Comparison of ENCODE assay signal across 9 cellular contexts in the genomic region with DNA sequence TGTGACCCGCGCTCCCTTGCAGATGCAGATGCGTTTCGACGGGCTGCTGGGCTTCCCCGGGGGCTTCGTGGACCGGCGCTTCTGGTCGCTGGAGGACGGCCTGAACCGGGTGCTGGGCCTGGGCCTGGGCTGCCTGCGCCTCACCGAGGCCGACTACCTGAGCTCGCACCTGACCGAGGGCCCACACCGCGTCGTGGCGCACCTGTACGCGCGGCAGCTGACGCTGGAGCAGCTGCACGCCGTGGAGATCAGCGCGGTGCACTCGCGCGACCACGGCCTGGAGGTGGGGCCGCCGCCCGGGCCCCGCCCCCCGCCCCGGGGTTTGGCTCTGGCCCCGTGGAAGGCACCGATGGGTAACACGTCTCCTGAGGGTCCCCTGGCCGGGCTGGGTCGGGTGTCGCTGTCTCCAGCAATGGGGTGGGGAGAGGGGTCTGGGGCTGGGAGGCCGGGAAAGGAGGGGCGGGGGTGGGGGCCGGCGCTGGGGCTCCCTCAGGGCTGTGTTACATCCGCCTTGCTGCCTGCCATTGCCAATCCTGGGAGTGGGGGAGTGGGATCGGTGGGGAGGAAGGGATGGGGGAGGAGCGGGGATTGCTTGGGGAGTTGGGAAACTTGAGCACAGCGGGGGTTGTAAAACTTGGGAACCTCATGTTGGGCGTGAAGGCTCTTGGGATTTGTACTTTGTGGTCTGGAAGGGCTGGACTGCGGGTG. TPM values are rescaled to one million over a fixed set of nuclear protein-coding genes. Genes with fewer than 3 reads are reported as not detected.
DNase-seq lines count a peak whose midpoint lies in the region; ATAC-seq and TF ChIP-seq lines count a peak whose summit lies in the region.
"Had no signal": no experiment of that assay in that cellular context is flagged by ENCODE, and none has a peak within 500 bp of the region (broad histone marks: within the 10 kb centered on the region; RNA-seq: fewer than 3 reads in every experiment).

No MANE protein-coding gene starts in this region.

- H3K9me3 ChIP-seq in iPS-18a (ENCODE audit: control insufficient read depth, low read depth, low read length) (no peaks in the 10 kb centered on the region), spleen (no peaks in the 10 kb centered on the region)

- H3K4me1 ChIP-seq in iPS-18a (ENCODE audit: control insufficient read depth, low read depth, low read length), result no peaks in the 10 kb centered on the region
- peaks cover 14 to 66% (median 53%) of the 10 kb centered on the region in 6 donors for H3K4me1 ChIP-seq in spleen

- H3K27ac ChIP-seq in iPS-18a (ENCODE audit: low read length), result no peak overlapping the region
- H3K27ac ChIP-seq in spleen, result peak overlapping the region; percentile 66 to 97 (median 94)

- intact Hi-C loops in spleen (cut with DNase I; ENCODE audit: low total_unique reads), result no loop called here

- DNase-seq in EL (peak; percentile 41), spleen (peak; percentile 90), retina (no peak)

- TF ChIP-seq CTCF in brain (conservative IDR thresholded peaks at IDR 0.05), result no peak
- no peak for TF ChIP-seq CTCF in spleen (IDR thresholded peaks at IDR 0.05 in 8 of 11, conservative IDR thresholded peaks at IDR 0.05 in 3 of 11)

- peaks cover 7% of the 10 kb centered on the region for H3K4me1 Mint-ChIP-seq in brain

- H3K36me3 ChIP-seq in iPS-18a (ENCODE audit: control insufficient read depth, low read depth, low read length) (peaks cover 38% of the 10 kb centered on the region), spleen (peaks cover 0 to 60% (median 46%) of the 10 kb centered on the region in 6 donors)

- no peaks in the 10 kb centered on the region for H3K27me3 ChIP-seq in iPS-18a (ENCODE audit: control insufficient read depth, insufficient read depth, low read length)
- H3K27me3 ChIP-seq in spleen (replicated peaks in 1 of 7), result no peaks in the 10 kb centered on the region

- peak overlapping the region; percentile 74 for H3K9ac ChIP-seq in iPS-18a (ENCODE audit: low read length)

- 2 to 6% (median 3%) methylated on average over 10 to 55 of the region's 55 CpGs for WGBS in spleen, 5 donors

- H3K27me3 Mint-ChIP-seq in brain, result no peaks in the 10 kb centered on the region

- peak overlapping the region; percentile 82 to 89 (median 85) for H3K4me3 Mint-ChIP-seq in brain

- H3K9me3 Mint-ChIP-seq in brain, result no peaks in the 10 kb centered on the region

- peak overlapping the region in 3 of 5 experiments; percentile 82 to 94 (median 83) for H3K27ac Mint-ChIP-seq in brain

- no peak for TF ChIP-seq POLR2A in spleen (IDR thresholded peaks at IDR 0.05)

- H3K4me3 ChIP-seq in iPS-18a (ENCODE audit: low read length) (peak overlapping the region; percentile 78), spleen (peak overlapping the region; percentile 97 to 100 (median 98))

- H3K36me3 Mint-ChIP-seq in brain, result no peaks in the 10 kb centered on the region

- ATAC-seq in HG02623 (IDR thresholded peaks at IDR 0.05; ENCODE audit: unreplicated experiment) (peak; percentile 6), SK-N-SH treated with all-trans-retinoic acid at 6 μM for 48 hours (peak; percentile 28), HG03095 (IDR thresholded peaks at IDR 0.05; ENCODE audit: unreplicated experiment) (no peak)

TF ChIP-seq in SK-N-SH treated with all-trans-retinoic acid at 6 μM for 48 hours, 23 proteins besides CTCF, POLR2A, EP300 and RAD21:
- TF ChIP-seq, protein P1, sequence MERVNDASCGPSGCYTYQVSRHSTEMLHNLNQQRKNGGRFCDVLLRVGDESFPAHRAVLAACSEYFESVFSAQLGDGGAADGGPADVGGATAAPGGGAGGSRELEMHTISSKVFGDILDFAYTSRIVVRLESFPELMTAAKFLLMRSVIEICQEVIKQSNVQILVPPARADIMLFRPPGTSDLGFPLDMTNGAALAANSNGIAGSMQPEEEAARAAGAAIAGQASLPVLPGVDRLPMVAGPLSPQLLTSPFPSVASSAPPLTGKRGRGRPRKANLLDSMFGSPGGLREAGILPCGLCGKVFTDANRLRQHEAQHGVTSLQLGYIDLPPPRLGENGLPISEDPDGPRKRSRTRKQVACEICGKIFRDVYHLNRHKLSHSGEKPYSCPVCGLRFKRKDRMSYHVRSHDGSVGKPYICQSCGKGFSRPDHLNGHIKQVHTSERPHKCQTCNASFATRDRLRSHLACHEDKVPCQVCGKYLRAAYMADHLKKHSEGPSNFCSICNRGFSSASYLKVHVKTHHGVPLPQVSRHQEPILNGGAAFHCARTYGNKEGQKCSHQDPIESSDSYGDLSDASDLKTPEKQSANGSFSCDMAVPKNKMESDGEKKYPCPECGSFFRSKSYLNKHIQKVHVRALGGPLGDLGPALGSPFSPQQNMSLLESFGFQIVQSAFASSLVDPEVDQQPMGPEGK (CRISPR knock-in tag; IDR thresholded peaks at IDR 0.05; ENCODE audit: borderline replicate concordance), result no peak
- TF ChIP-seq ESRRG (CRISPR knock-in tag; IDR thresholded peaks at IDR 0.05), result peak; percentile 37; the same call in 1 of the 2 replicates

RNA-seq across cellular contexts. Expression of a gene that starts 0.7 kb away (rescaled TPM):
- polyA plus RNA-seq in brain (ENCODE audit: insufficient read depth, low read depth, low replicate concordance) (78.7 TPM), spleen (10 to 100 TPM; 29.0 to 47.2 (median 38.8) TPM)
- total RNA-seq in spleen, result 10 to 100 TPM; 26.2 to 37.4 (median 27.6) TPM

RNA-seq across cellular contexts. Expression of a gene that starts 40.0 kb away (rescaled TPM):
- polyA plus RNA-seq in brain (ENCODE audit: insufficient read depth, low read depth, low replicate concordance) (6.2 TPM), spleen (10 to 100 TPM; 15.3 to 29.5 (median 26.2) TPM)
- 10 to 100 TPM; 12.5 to 27.6 (median 21.8) TPM for total RNA-seq in spleen

RNA-seq across cellular contexts. Expression of a gene that starts 40.2 kb away (rescaled TPM):
- 3.5 TPM for polyA plus RNA-seq in brain (ENCODE audit: insufficient read depth, low read depth, low replicate concordance)
- 1 to 10 TPM in 1 of 7 donors, under 1 TPM in 3, not detected in 3; 0.57 to 1.2 (median 0.74) TPM for total RNA-seq in spleen
- under 1 TPM; 0.17 to 0.35 (median 0.30) TPM for polyA plus RNA-seq in spleen
- total RNA-seq: T-helper 1 cell treated with Interleukin-12 subunit alpha and Interleukin-12 subunit beta and Interleukin-4 antibody, amounts not matched to agents 30 ng/mL and 1 ng/mL, for 36 hours had no signal
